9 cellular contexts compared by ENCODE assay signal in the genomic region with DNA sequence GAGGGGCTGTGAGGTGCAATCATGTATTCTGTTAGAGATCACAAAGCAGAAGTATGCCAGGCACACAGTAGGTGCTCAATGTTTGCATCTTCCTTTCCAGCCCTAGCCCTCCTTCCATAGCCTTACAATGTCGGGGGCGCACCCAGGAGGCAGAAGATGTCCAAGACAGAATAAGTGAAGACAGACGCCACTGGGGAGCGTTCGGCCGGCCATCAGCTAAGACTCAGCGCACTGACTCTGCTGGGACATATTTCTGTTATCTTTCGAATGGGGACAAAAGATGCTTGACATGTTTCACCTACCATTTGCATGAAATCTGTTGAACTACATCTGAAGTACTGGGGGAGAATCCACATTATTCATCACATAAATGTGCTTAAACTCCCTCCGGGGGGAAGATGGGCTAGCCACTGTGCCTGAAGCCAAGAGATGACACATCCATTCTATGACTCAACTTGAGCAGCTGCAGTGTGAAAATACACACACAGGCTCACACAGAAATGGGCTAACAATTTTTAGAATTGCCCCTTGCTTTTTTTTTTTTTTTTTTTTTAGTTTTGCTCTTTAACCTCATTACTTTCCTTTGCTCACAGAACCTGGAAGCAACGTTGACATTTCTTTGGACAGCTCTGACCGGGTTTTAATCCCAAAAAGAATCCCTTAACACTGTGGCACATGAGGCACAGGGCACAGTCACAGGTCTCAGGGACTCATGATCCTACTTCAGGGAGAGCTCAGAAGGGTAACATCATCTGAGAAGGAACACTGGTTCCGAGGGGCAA. TPM values are rescaled to one million over a fixed set of nuclear protein-coding genes. Genes with fewer than 3 reads are reported as not detected.
DNase-seq lines count a peak whose midpoint lies in the region; ATAC-seq and TF ChIP-seq lines count a peak whose summit lies in the region.
"Had no signal": no experiment of that assay in that cellular context is flagged by ENCODE, and none has a peak within 500 bp of the region (broad histone marks: within the 10 kb centered on the region; RNA-seq: fewer than 3 reads in every experiment).

No MANE protein-coding gene starts in this region.

- H3K9me3 Mint-ChIP-seq in activated naive CD8-positive, alpha-beta T cell (ENCODE audit: low read depth) = no peaks in the 10 kb centered on the region

- peak overlapping the region; percentile 85 for H3K27ac Mint-ChIP-seq in activated naive CD8-positive, alpha-beta T cell

- ATAC-seq in GM19467 (IDR thresholded peaks at IDR 0.05; ENCODE audit: unreplicated experiment) = no peak

- no peak for TF ChIP-seq POLR2A in erythroblast (IDR thresholded peaks at IDR 0.05; ENCODE audit: low read length)

- H4K20me1 ChIP-seq in hepatocyte (ENCODE audit: insufficient read depth, poor library complexity, severe bottlenecking) = no peaks in the 10 kb centered on the region

- H2AFZ ChIP-seq in hepatocyte = no peak overlapping the region

- WGBS in hepatocyte (ENCODE audit: low lambda C conversion rate, missing lambda C conversion rate) = 89% methylated on average over 12 of the region's 12 CpGs

- H3K27ac ChIP-seq in hepatocyte = no peak overlapping the region

- H3K4me1 Mint-ChIP-seq in activated naive CD8-positive, alpha-beta T cell (ENCODE audit: low read depth) = peaks cover 59% of the 10 kb centered on the region

- peak; percentile 73 for DNase-seq in AG04449 (ENCODE audit: low read depth, low spot score)
- peak; percentile 12 for DNase-seq in GOT3 (lab: John Stamatoyannopoulos, UW)
- peak; percentile 27 for DNase-seq in hepatocyte (ENCODE audit: low spot score)
- no peak for DNase-seq in GM10266 (ENCODE audit: extremely low spot score)
- DNase-seq in erythroblast (lab: John Stamatoyannopoulos, UW) = no peak
- DNase-seq in cerebellar nuclear complex (lab: John Stamatoyannopoulos, UW) = no peak
- DNase-seq: left cardiac atrium had no signal

- no peaks in the 10 kb centered on the region for H3K27me3 ChIP-seq in hepatocyte

- no peaks in the 10 kb centered on the region for H3K9me2 ChIP-seq in hepatocyte (replicated peaks; ENCODE audit: insufficient read depth)

- no peaks in the 10 kb centered on the region for H3K27me3 Mint-ChIP-seq in activated naive CD8-positive, alpha-beta T cell

- peaks cover 2% of the 10 kb centered on the region for H3K79me2 ChIP-seq in hepatocyte

- H3K4me1 ChIP-seq in hepatocyte (ENCODE audit: insufficient read depth) = no peaks in the 10 kb centered on the region

- H3K36me3 Mint-ChIP-seq in activated naive CD8-positive, alpha-beta T cell = peaks cover 22% of the 10 kb centered on the region

- no peaks in the 10 kb centered on the region for H3K36me3 ChIP-seq in hepatocyte (replicated peaks; ENCODE audit: insufficient read depth, low read depth)

- no peak overlapping the region for H3K4me2 ChIP-seq in hepatocyte

- TF ChIP-seq CTCF in AG04449 (IDR thresholded peaks at IDR 0.05; ENCODE audit: insufficient read depth, low read length, missing control alignments) (no peak), hepatocyte (IDR thresholded peaks at IDR 0.05; ENCODE audit: poor library complexity) (no peak), GM10266 (IDR thresholded peaks at IDR 0.05; ENCODE audit: control insufficient read depth, insufficient read depth, low read depth, missing control alignments) (no peak)

- H3K4me3 ChIP-seq in AG04449 (ENCODE audit: low read depth, low read length) (no peak overlapping the region), hepatocyte (no peak overlapping the region)

- H3K4me3 Mint-ChIP-seq in activated naive CD8-positive, alpha-beta T cell = peak overlapping the region; percentile 9

- H3K9me3 ChIP-seq in hepatocyte (ENCODE audit: low read depth) = no peaks in the 10 kb centered on the region

- CTCF ChIA-PET in AG04449 (lab: Yijun Ruan, JAX) = interaction anchor here (0.8 to 3.5 kb wide), 9 partner anchors 10 to 245 kb away, joined by 3 to 21 read pairs (median 4); no protein-coding TSS in a partner anchor

- POLR2A ChIA-PET in AG04449 (lab: Yijun Ruan, JAX) = interaction anchor here (0.7 kb wide), 1 partner anchor 225 kb away, joined by 3 read pairs; no protein-coding TSS in a partner anchor

RNA-seq across cellular contexts. Expression of a gene that starts 7.9 kb away (rescaled TPM):
- 8.8 and 10.4 TPM in 2 replicates for total RNA-seq in hepatocyte
- 8.8 and 11.3 TPM in 2 replicates for polyA plus RNA-seq in hepatocyte

Comparison
In these comparisons a context has a peak if more than half of its experiments do, and no peak if none do; other contexts are left out.
1. DNase-seq: peak in AG04449 (single experiment), GOT3 (single experiment) and hepatocyte (single experiment); none in GM10266 (single experiment), erythroblast (0 of 2) and cerebellar nuclear complex (0 of 2).